In genomic region chr1:164712131-164713031, GRCh38 we compare ENCODE assay signal across 1 cellular context.
TF ChIP-seq lines count a peak whose summit lies in the region.

No MANE protein-coding gene starts in this region.

TF ChIP-seq in K562, 482 proteins besides CTCF, POLR2A, EP300 and RAD21 (continued from another document and continues in another):
- TF ChIP-seq MIER1 (IDR thresholded peaks at IDR 0.05; ENCODE audit: low read depth) = no peak
- TF ChIP-seq GABPA (tag; conservative IDR thresholded peaks at IDR 0.05; ENCODE audit: low read depth) = no peak; the same call in 1 of the 2 replicates
- TF ChIP-seq SIN3A (IDR thresholded peaks at IDR 0.05; ENCODE audit: borderline replicate concordance in 2 of 2, control insufficient read depth in 1 of 2, low read depth in 2 of 2, low read length in 2 of 2) = no peak
- peak; percentile 65; the same call in 1 of the 2 replicates for TF ChIP-seq ELK3 (CRISPR knock-in tag; IDR thresholded peaks at IDR 0.05)
- no peak for TF ChIP-seq NFE2L1 (tag; IDR thresholded peaks at IDR 0.05; ENCODE audit: borderline replicate concordance, low read depth)
- peak; percentile 98 to 99 for TF ChIP-seq KDM1A (IDR thresholded peaks at IDR 0.05)
- peak; percentile 39 for TF ChIP-seq RBM39 (optimal IDR thresholded peaks at IDR 0.05; ENCODE audit: low read depth, low read length)
- peak in 1 of 2 experiments; percentile 96; a peak in 2 of 4 replicates for TF ChIP-seq NONO (IDR thresholded peaks at IDR 0.05; ENCODE audit: low read depth in 2 of 2, low read length in 1 of 2)
- TF ChIP-seq ATF3 (IDR thresholded peaks at IDR 0.05) = peak; percentile 55
- TF ChIP-seq ATF3 (CRISPR knock-in tag; conservative IDR thresholded peaks at IDR 0.05) = peak; percentile 72; the same call in 1 of the 2 replicates
- no peak for TF ChIP-seq ADNP (tag; IDR thresholded peaks at IDR 0.05)
- no peak for TF ChIP-seq XRCC5 (IDR thresholded peaks at IDR 0.05; ENCODE audit: low read depth, low read length)
- no peak for TF ChIP-seq STAG1 (CRISPR knock-in tag; IDR thresholded peaks at IDR 0.05; ENCODE audit: borderline replicate concordance)
- peak; percentile 98 for TF ChIP-seq SMAD1 (IDR thresholded peaks at IDR 0.05; ENCODE audit: low read depth, low read length, partially characterized antibody)
- TF ChIP-seq HNRNPK (IDR thresholded peaks at IDR 0.05; ENCODE audit: low read depth, low read length, poor library complexity, severe bottlenecking) = no peak
- peak; percentile 79 for TF ChIP-seq ZNF592 (IDR thresholded peaks at IDR 0.05)
- TF ChIP-seq HNRNPH1 (optimal IDR thresholded peaks at IDR 0.05; ENCODE audit: low read depth, low read length) = no peak
- TF ChIP-seq CHAMP1 (IDR thresholded peaks at IDR 0.05) = peak; percentile 99
- peak; percentile 68 for TF ChIP-seq ATF7 (IDR thresholded peaks at IDR 0.05)
- no peak for TF ChIP-seq RBM14 (IDR thresholded peaks at IDR 0.05; ENCODE audit: borderline replicate concordance, insufficient read depth, low read depth, low read length)
- peak; percentile 50 for TF ChIP-seq DACH1 (IDR thresholded peaks at IDR 0.05; ENCODE audit: partially characterized antibody)
- TF ChIP-seq ZFP1 (CRISPR knock-in tag; IDR thresholded peaks at IDR 0.05) = no peak
- TF ChIP-seq TARDBP (IDR thresholded peaks at IDR 0.05) = peak; percentile 99
- TF ChIP-seq E2F4 (CRISPR knock-in tag; IDR thresholded peaks at IDR 0.05; ENCODE audit: low read depth) = no peak
- no peak for TF ChIP-seq CTCFL (IDR thresholded peaks at IDR 0.05; ENCODE audit: borderline replicate concordance, insufficient read depth, low read depth, low read length, poor library complexity, severe bottlenecking)
- TF ChIP-seq RHOXF2B (CRISPR knock-in tag; conservative IDR thresholded peaks at IDR 0.05) = no peak
- TF ChIP-seq BRCA1 (IDR thresholded peaks at IDR 0.05) = no peak
- no peak for TF ChIP-seq BRCA1 (CRISPR knock-in tag; IDR thresholded peaks at IDR 0.05)
- peak; percentile 97 for TF ChIP-seq ZBED1 (IDR thresholded peaks at IDR 0.05)
- peak; percentile 88 for TF ChIP-seq THRB (CRISPR knock-in tag; conservative IDR thresholded peaks at IDR 0.05)
- TF ChIP-seq ZNF398 (CRISPR knock-in tag; IDR thresholded peaks at IDR 0.05) = no peak
- TF ChIP-seq SAFB (IDR thresholded peaks at IDR 0.05; ENCODE audit: borderline replicate concordance, low read depth, low read length) = no peak
- TF ChIP-seq FOXP1 (CRISPR knock-in tag; IDR thresholded peaks at IDR 0.05) = 0 out of 2 replicates have a peak, but pooled peaks have one; percentile 75
- no peak for TF ChIP-seq BRF2 (IDR thresholded peaks at IDR 0.05; ENCODE audit: borderline replicate concordance, insufficient read depth, insufficient read length)
- TF ChIP-seq TGIF2 (CRISPR knock-in tag; IDR thresholded peaks at IDR 0.05) = no peak
- peak in 1 of 3 experiments; percentile 86; a peak in 2 of 6 replicates for TF ChIP-seq ZBTB11 (CRISPR knock-in tag; IDR thresholded peaks at IDR 0.05)
- no peak for TF ChIP-seq ZNF212 (CRISPR knock-in tag; IDR thresholded peaks at IDR 0.05)
- peak; percentile 68; the same call in 1 of the 2 replicates for TF ChIP-seq TCF7 (IDR thresholded peaks at IDR 0.05; ENCODE audit: borderline replicate concordance)
- no peak for TF ChIP-seq RBM34 (IDR thresholded peaks at IDR 0.05; ENCODE audit: borderline replicate concordance, insufficient read depth, low read length)
